ENCODE assay signal across 8 cellular contexts in genomic region chr11:2385156-2386151, GRCh38. TPM values are rescaled to one million over a fixed set of nuclear protein-coding genes. Genes with fewer than 3 reads are reported as not detected.
A peak's percentile ranks its signal among the peaks of the same experiment; 100 is the strongest.
DNase-seq lines count a peak whose midpoint lies in the region; ATAC-seq and TF ChIP-seq lines count a peak whose summit lies in the region.
"Had no signal": no experiment of that assay in that cellular context is flagged by ENCODE, and none has a peak within 500 bp of the region (broad histone marks: within the 10 kb centered on the region; RNA-seq: fewer than 3 reads in every experiment).

No MANE protein-coding gene starts in this region.

- no peaks in the 10 kb centered on the region for H3K27me3 Mint-ChIP-seq in brain

- H3K4me1 Mint-ChIP-seq in brain, result peaks cover 76% of the 10 kb centered on the region
- H3K4me1 Mint-ChIP-seq in stimulated activated effector memory CD8-positive, alpha-beta T cell treated with anti-CD3 and anti-CD28 coated beads, Interleukin-12 subunit alpha, Interleukin-12 subunit beta, amount 100 ng/mL, for 72 hours, result peaks cover 93% of the 10 kb centered on the region

- peak overlapping the region in 4 of 5 experiments; percentile 31 to 77 (median 54) for H3K27ac Mint-ChIP-seq in brain
- no peak overlapping the region for H3K27ac Mint-ChIP-seq in stimulated activated effector memory CD8-positive, alpha-beta T cell treated with anti-CD3 and anti-CD28 coated beads, Interleukin-12 subunit alpha, Interleukin-12 subunit beta, amount 100 ng/mL, for 72 hours

- no peak for DNase-seq in stimulated activated effector memory CD8-positive, alpha-beta T cell treated with anti-CD3 and anti-CD28 coated beads, Interleukin-12 subunit alpha, Interleukin-12 subunit beta, amount 100 ng/mL, for 72 hours (ENCODE audit: low spot score in 2 of 2)
- DNase-seq: brain microvascular endothelial cell had no signal

- peaks cover 13% of the 10 kb centered on the region for H3K36me3 Mint-ChIP-seq in brain
- peaks cover 61% of the 10 kb centered on the region for H3K36me3 Mint-ChIP-seq in stimulated activated effector memory CD8-positive, alpha-beta T cell treated with anti-CD3 and anti-CD28 coated beads, Interleukin-12 subunit alpha, Interleukin-12 subunit beta, amount 100 ng/mL, for 72 hours

- ATAC-seq in GM18867 (IDR thresholded peaks at IDR 0.05; ENCODE audit: unreplicated experiment) (peak; percentile 36), HG02870 (IDR thresholded peaks at IDR 0.05; ENCODE audit: unreplicated experiment) (peak; percentile 48), GM21723 (IDR thresholded peaks at IDR 0.05; ENCODE audit: unreplicated experiment) (no peak), HG03097 (IDR thresholded peaks at IDR 0.05; ENCODE audit: low FRiP score, unreplicated experiment) (no peak), GM19328 (IDR thresholded peaks at IDR 0.05; ENCODE audit: unreplicated experiment) (no peak)
- ATAC-seq in stimulated activated effector memory CD8-positive, alpha-beta T cell treated with anti-CD3 and anti-CD28 coated beads, Interleukin-12 subunit alpha, Interleukin-12 subunit beta, amount 100 ng/mL, for 72 hours, result no peak

- H3K4me3 Mint-ChIP-seq in brain, result no peak overlapping the region
- H3K4me3 Mint-ChIP-seq in stimulated activated effector memory CD8-positive, alpha-beta T cell treated with anti-CD3 and anti-CD28 coated beads, Interleukin-12 subunit alpha, Interleukin-12 subunit beta, amount 100 ng/mL, for 72 hours, result peak overlapping the region; percentile 56

- no peaks in the 10 kb centered on the region for H3K9me3 Mint-ChIP-seq in brain
- no peaks in the 10 kb centered on the region for H3K9me3 Mint-ChIP-seq in stimulated activated effector memory CD8-positive, alpha-beta T cell treated with anti-CD3 and anti-CD28 coated beads, Interleukin-12 subunit alpha, Interleukin-12 subunit beta, amount 100 ng/mL, for 72 hours

- no peak for TF ChIP-seq CTCF in brain (conservative IDR thresholded peaks at IDR 0.05)

RNA-seq across cellular contexts. Expression of gene CD81, which starts 8.3 kb away (rescaled TPM):
- polyA plus RNA-seq in brain (ENCODE audit: insufficient read depth, low read depth, low replicate concordance), result 643 TPM

RNA-seq across cellular contexts. Expression of gene TSSC4, which starts 15.1 kb away (rescaled TPM):
- polyA plus RNA-seq in brain (ENCODE audit: insufficient read depth, low read depth, low replicate concordance), result 41.9 TPM

RNA-seq across cellular contexts. Expression of gene TRPM5, which starts 58.9 kb away (rescaled TPM):
- polyA plus RNA-seq in brain (ENCODE audit: insufficient read depth, low read depth, low replicate concordance), result 0.76 TPM

RNA-seq across cellular contexts. Expression of gene KCNQ1, which starts 59.4 kb away (rescaled TPM):
- 13.4 TPM for polyA plus RNA-seq in brain (ENCODE audit: insufficient read depth, low read depth, low replicate concordance)

Comparison
In these comparisons a context has a peak if more than half of its experiments do, and no peak if none do; other contexts are left out.
1. ATAC-seq: peak in GM18867 (single experiment) and HG02870 (single experiment); none in stimulated activated effector memory CD8-positive, alpha-beta T cell treated with anti-CD3 and anti-CD28 coated beads, Interleukin-12 subunit alpha, Interleukin-12 subunit beta, amount 100 ng/mL, for 72 hours (single experiment), GM21723 (single experiment), HG03097 (single experiment) and GM19328 (single experiment).